Comparison of ENCODE assay signal across 12 cellular contexts in genomic region chr3:10703875-10704274, GRCh38.
DNase-seq lines count a peak whose midpoint lies in the region; ATAC-seq and TF ChIP-seq lines count a peak whose summit lies in the region.
"Had no signal": no experiment of that assay in that cellular context is flagged by ENCODE, and none has a peak within 500 bp of the region (broad histone marks: within the 10 kb centered on the region; RNA-seq: fewer than 3 reads in every experiment).

No MANE protein-coding gene starts in this region.

- H2AFZ ChIP-seq in hepatocyte, result no peak overlapping the region
- H2AFZ ChIP-seq: parathyroid adenoma had no signal

- no peaks in the 10 kb centered on the region for H3K9me2 ChIP-seq in hepatocyte (replicated peaks; ENCODE audit: insufficient read depth)

- H3K4me1 Mint-ChIP-seq in activated T-helper 2 cell treated with anti-CD3 and anti-CD28 coated beads, Interferon-gamma antibody, Interleukin-2, Interleukin-4, amounts not matched to agents 10 μg/mL and 5 μg/mL and 100 μg/mL, durations not matched to agents 14 hours and 24 hours and 36 hours (ENCODE audit: low read depth), result no peaks in the 10 kb centered on the region

- no peaks in the 10 kb centered on the region for H3K79me2 ChIP-seq in hepatocyte

- H3K9me3 Mint-ChIP-seq in activated T-helper 2 cell treated with anti-CD3 and anti-CD28 coated beads, Interferon-gamma antibody, Interleukin-2, Interleukin-4, amounts not matched to agents 10 μg/mL and 5 μg/mL and 100 μg/mL, durations not matched to agents 14 hours and 24 hours and 36 hours, result no peaks in the 10 kb centered on the region
- H3K9me3 Mint-ChIP-seq: stimulated activated naive CD8-positive, alpha-beta T cell treated with anti-CD3 and anti-CD28 coated beads, Interleukin-15, Interleukin-2, amounts not matched to agents 100 ng/mL and 50 ng/mL, for 24 hours had no signal

- H3K4me3 ChIP-seq in AG09309 (ENCODE audit: control insufficient read depth, low read depth, low read length), result no peak overlapping the region
- no peak overlapping the region for H3K4me3 ChIP-seq in GM12875 (ENCODE audit: low read depth, low read length)
- no peak overlapping the region for H3K4me3 ChIP-seq in SJCRH30
- no peak overlapping the region for H3K4me3 ChIP-seq in hepatocyte
- no peak overlapping the region for H3K4me3 ChIP-seq in gastrocnemius medialis

- DNase-seq in AG09309 (ENCODE audit: low read depth) (no peak), SJCRH30 (peak; percentile 19 to 28), hepatocyte (ENCODE audit: low spot score) (no peak), gastrocnemius medialis (no peak), Right ventricle myocardium inferior (ENCODE audit: missing footprints) (no peak)
- no peak for DNase-seq in stimulated activated CD4-positive, alpha-beta T cell treated with anti-CD3 and anti-CD28 coated beads, Interleukin-4, amount 100 ng/mL, for 1 hour
- DNase-seq in activated T-helper 2 cell treated with anti-CD3 and anti-CD28 coated beads, Interferon-gamma antibody, Interleukin-2, Interleukin-4, amounts not matched to agents 10 μg/mL and 5 μg/mL and 100 μg/mL, durations not matched to agents 14 hours and 24 hours and 36 hours (ENCODE audit: low spot score), result no peak
- DNase-seq: activated T-cell treated with anti-CD3 and anti-CD28 coated beads for 4 hours, NCI-H774 had no signal

- ATAC-seq in gastrocnemius medialis (no peak), Right ventricle myocardium inferior (no peak)

- H3K4me2 ChIP-seq in hepatocyte, result no peak overlapping the region

- no peaks in the 10 kb centered on the region for H3K36me3 Mint-ChIP-seq in activated T-helper 2 cell treated with anti-CD3 and anti-CD28 coated beads, Interferon-gamma antibody, Interleukin-2, Interleukin-4, amounts not matched to agents 10 μg/mL and 5 μg/mL and 100 μg/mL, durations not matched to agents 14 hours and 24 hours and 36 hours (ENCODE audit: low read depth)

- peak; percentile 47 for TF ChIP-seq CTCF in AG09309 (IDR thresholded peaks at IDR 0.05; ENCODE audit: control insufficient read depth, insufficient read depth, low read depth, low read length, missing control alignments)
- peak; percentile 15; the same call in 1 of the 2 replicates for TF ChIP-seq CTCF in GM12875 (IDR thresholded peaks at IDR 0.05; ENCODE audit: borderline replicate concordance, insufficient read depth, low read depth, low read length)
- peak; percentile 15 for TF ChIP-seq CTCF in hepatocyte (IDR thresholded peaks at IDR 0.05; ENCODE audit: poor library complexity)
- TF ChIP-seq CTCF in gastrocnemius medialis (IDR thresholded peaks at IDR 0.05 in 4 of 5, conservative IDR thresholded peaks at IDR 0.05 in 1 of 5), result no peak

- H3K36me3 ChIP-seq in SJCRH30, result no peaks in the 10 kb centered on the region
- no peaks in the 10 kb centered on the region for H3K36me3 ChIP-seq in hepatocyte (replicated peaks; ENCODE audit: insufficient read depth, low read depth)
- H3K36me3 ChIP-seq in gastrocnemius medialis, result no peaks in the 10 kb centered on the region

- in situ Hi-C loops in gastrocnemius medialis (cut with MboI; ENCODE audit: low sequenced_read_pairs in 4 of 4), result no loop called here

- H3K27me3 ChIP-seq in SJCRH30 (no peaks in the 10 kb centered on the region; the same call in 1 of the 2 replicates), hepatocyte (peaks cover 79% of the 10 kb centered on the region), gastrocnemius medialis (peaks cover 28 to 40% (median 34%) of the 10 kb centered on the region in 3 donors)

- WGBS in hepatocyte (ENCODE audit: low lambda C conversion rate, missing lambda C conversion rate), result 70% methylated on average over 5 of the region's 5 CpGs

- H3K4me3 Mint-ChIP-seq in activated T-helper 2 cell treated with anti-CD3 and anti-CD28 coated beads, Interferon-gamma antibody, Interleukin-2, Interleukin-4, amounts not matched to agents 10 μg/mL and 5 μg/mL and 100 μg/mL, durations not matched to agents 14 hours and 24 hours and 36 hours (ENCODE audit: low read depth), result no peak overlapping the region
- H3K4me3 Mint-ChIP-seq: stimulated activated naive CD8-positive, alpha-beta T cell treated with anti-CD3 and anti-CD28 coated beads, Interleukin-15, Interleukin-2, amounts not matched to agents 100 ng/mL and 50 ng/mL, for 24 hours had no signal

- H3K4me1 ChIP-seq in SJCRH30 (no peaks in the 10 kb centered on the region), hepatocyte (ENCODE audit: insufficient read depth) (peaks cover 5% of the 10 kb centered on the region), gastrocnemius medialis (no peaks in the 10 kb centered on the region)

- no peaks in the 10 kb centered on the region for H4K20me1 ChIP-seq in hepatocyte (ENCODE audit: insufficient read depth, poor library complexity, severe bottlenecking)

- no peak for TF ChIP-seq POLR2A in gastrocnemius medialis (IDR thresholded peaks at IDR 0.05)

- intact Hi-C loops in activated T-helper 2 cell treated with anti-CD3 and anti-CD28 coated beads, Interferon-gamma antibody, Interleukin-2, Interleukin-4, amounts not matched to agents 10 μg/mL and 5 μg/mL and 100 μg/mL, durations not matched to agents 14 hours and 24 hours and 36 hours (cut with micrococcal nuclease), result no loop called here
- intact Hi-C loops in gastrocnemius medialis (cut with DNase I; ENCODE audit: low total_unique reads) (no loop called here), Right ventricle myocardium inferior (cut with DNase I) (no loop called here)

- H3K27ac ChIP-seq in SJCRH30, result no peak overlapping the region
- no peak overlapping the region for H3K27ac ChIP-seq in hepatocyte
- H3K27ac ChIP-seq in gastrocnemius medialis, result no peak overlapping the region
- H3K27ac ChIP-seq: parathyroid adenoma had no signal

- peaks cover 61% of the 10 kb centered on the region for H3K27me3 Mint-ChIP-seq in activated T-helper 2 cell treated with anti-CD3 and anti-CD28 coated beads, Interferon-gamma antibody, Interleukin-2, Interleukin-4, amounts not matched to agents 10 μg/mL and 5 μg/mL and 100 μg/mL, durations not matched to agents 14 hours and 24 hours and 36 hours (ENCODE audit: low read depth)

- H3K27ac Mint-ChIP-seq in activated T-helper 2 cell treated with anti-CD3 and anti-CD28 coated beads, Interferon-gamma antibody, Interleukin-2, Interleukin-4, amounts not matched to agents 10 μg/mL and 5 μg/mL and 100 μg/mL, durations not matched to agents 14 hours and 24 hours and 36 hours, result no peak overlapping the region
- H3K27ac Mint-ChIP-seq: stimulated activated naive CD8-positive, alpha-beta T cell treated with anti-CD3 and anti-CD28 coated beads, Interleukin-15, Interleukin-2, amounts not matched to agents 100 ng/mL and 50 ng/mL, for 24 hours had no signal

- no peaks in the 10 kb centered on the region for H3K9me3 ChIP-seq in SJCRH30 (replicated peaks)
- H3K9me3 ChIP-seq in hepatocyte (ENCODE audit: low read depth), result no peaks in the 10 kb centered on the region
- H3K9me3 ChIP-seq in gastrocnemius medialis, result no peaks in the 10 kb centered on the region

Comparison
In these comparisons a context has a peak if more than half of its experiments do, and no peak if none do; other contexts are left out.
1. DNase-seq: peak in SJCRH30 (2 of 2); none in AG09309 (single experiment), hepatocyte (single experiment), stimulated activated CD4-positive, alpha-beta T cell treated with anti-CD3 and anti-CD28 coated beads, Interleukin-4, amount 100 ng/mL, for 1 hour (single experiment), activated T-helper 2 cell treated with anti-CD3 and anti-CD28 coated beads, Interferon-gamma antibody, Interleukin-2, Interleukin-4, amounts not matched to agents 10 μg/mL and 5 μg/mL and 100 μg/mL, durations not matched to agents 14 hours and 24 hours and 36 hours (single experiment), gastrocnemius medialis (0 of 2) and Right ventricle myocardium inferior (single experiment).
2. CTCF ChIP-seq: peak in AG09309 (single experiment), GM12875 (single experiment) and hepatocyte (single experiment); none in gastrocnemius medialis (0 of 5).